Comparison of ENCODE assay signal across 8 cellular contexts in the genomic region with DNA sequence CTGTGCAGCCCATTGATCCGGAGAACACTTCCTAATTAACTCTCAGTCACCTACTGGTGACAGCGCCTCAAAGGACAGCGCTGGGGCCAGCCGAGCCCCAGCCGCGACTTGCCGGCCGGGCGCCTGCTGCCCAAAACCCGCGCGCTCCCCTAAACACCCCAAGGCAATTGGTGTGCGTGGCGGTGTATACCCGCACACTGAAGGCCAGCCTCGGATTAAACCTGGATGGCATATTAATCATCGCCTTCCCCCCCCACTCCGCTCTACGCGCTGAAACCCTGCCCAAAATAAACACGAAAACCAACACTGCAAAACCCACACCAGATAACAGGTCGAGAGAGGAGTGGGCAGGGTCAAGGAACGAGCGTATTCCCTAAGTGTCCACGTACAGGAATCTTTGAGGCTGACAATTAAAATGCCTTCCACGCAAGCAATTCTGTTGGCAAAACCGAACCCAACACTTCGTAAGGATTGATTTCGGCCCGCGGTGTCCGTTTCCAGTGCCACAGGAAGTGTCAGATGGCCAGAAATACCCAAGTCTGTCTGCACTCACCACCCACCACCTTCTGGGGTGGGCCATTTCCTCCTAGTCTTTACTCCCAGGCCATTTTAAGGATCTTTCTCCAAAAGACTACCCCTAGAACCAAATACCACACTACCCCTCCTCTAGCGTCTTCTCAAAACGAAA. TPM values are rescaled to one million over a fixed set of nuclear protein-coding genes. Genes with fewer than 3 reads are reported as not detected.
DNase-seq lines count a peak whose midpoint lies in the region; ATAC-seq and TF ChIP-seq lines count a peak whose summit lies in the region.

No MANE protein-coding gene starts in this region.

- intact Hi-C loops in CD14-positive monocyte (cut with micrococcal nuclease), result loop anchor here (5.0 kb wide), 3 partner anchors 52 to 83 kb away; no protein-coding TSS in a partner anchor

- H3K27me3 Mint-ChIP-seq in CD14-positive monocyte (ENCODE audit: low read depth in 3 of 3) (peaks cover 0 to 64% (median 23%) of the 10 kb centered on the region in 3 donors), chondrocyte (ENCODE audit: low read depth) (no peaks in the 10 kb centered on the region)

- H3K9me3 ChIP-seq in KOPT-K1 (ENCODE audit: insufficient read depth, low read length, poor library complexity, severe bottlenecking), result no peaks in the 10 kb centered on the region
- no peaks in the 10 kb centered on the region for H3K9me3 ChIP-seq in muscle layer of duodenum (ENCODE audit: control insufficient read depth in 1 of 2, low read length in 2 of 2)

- H3K4me1 ChIP-seq in muscle layer of duodenum (ENCODE audit: control insufficient read depth in 1 of 2, insufficient read depth in 2 of 2, low read length in 2 of 2), result peaks cover 9 to 21% of the 10 kb centered on the region in 2 donors

- peak overlapping the region in 6 of 7 donors; percentile 32 to 66 (median 46) for H3K27ac Mint-ChIP-seq in CD14-positive monocyte
- H3K27ac Mint-ChIP-seq in chondrocyte (ENCODE audit: unreplicated experiment), result peak overlapping the region; percentile 42

- H3K27me3 ChIP-seq in muscle layer of duodenum (ENCODE audit: low read depth, low read length), result no peaks in the 10 kb centered on the region

- TF ChIP-seq CTCF in CD14-positive monocyte (IDR thresholded peaks at IDR 0.05), result no peak
- no peak for TF ChIP-seq CTCF in chondrocyte (IDR thresholded peaks at IDR 0.05)

- no peak for DNase-seq in CD14-positive monocyte (ENCODE audit: low spot score)
- DNase-seq in chondrocyte (ENCODE audit: low spot score), result no peak
- DNase-seq in HCEC 1CT, result no peak
- no peak for DNase-seq in NCI-H2107 (lab: John Stamatoyannopoulos, UW)

- H3K9me3 Mint-ChIP-seq in CD14-positive monocyte, result peaks cover 0 to 26% (median 17%) of the 10 kb centered on the region in 7 donors
- H3K9me3 Mint-ChIP-seq in chondrocyte (ENCODE audit: low read depth), result no peaks in the 10 kb centered on the region

- H3K36me3 ChIP-seq in KOPT-K1 (ENCODE audit: insufficient read depth, low read length) (0 out of 2 replicates have a peak, but pooled peaks cover 5% of the 10 kb centered on the region), muscle layer of duodenum (ENCODE audit: control insufficient read depth in 1 of 2, insufficient read depth in 2 of 2, low read length in 2 of 2) (no peaks in the 10 kb centered on the region)

- peaks cover 4 to 8% of the 10 kb centered on the region in 2 donors for H3K36me3 Mint-ChIP-seq in CD14-positive monocyte
- H3K36me3 Mint-ChIP-seq in chondrocyte (ENCODE audit: low read depth), result no peaks in the 10 kb centered on the region

- H3K27ac ChIP-seq in KOPT-K1 (ENCODE audit: low read depth, low read length, poor library complexity, severe bottlenecking) (peak overlapping the region; percentile 78), muscle layer of duodenum (ENCODE audit: low read length) (peak overlapping the region; percentile 69)

- H3K4me3 ChIP-seq in muscle layer of duodenum (ENCODE audit: low read depth in 1 of 2, low read length in 2 of 2), result peak overlapping the region; percentile 62 to 66

- H3K4me1 Mint-ChIP-seq in CD14-positive monocyte, result peaks cover 42% of the 10 kb centered on the region
- H3K4me1 Mint-ChIP-seq in chondrocyte (ENCODE audit: low read depth), result peaks cover 41% of the 10 kb centered on the region

- ATAC-seq in GM18858 (IDR thresholded peaks at IDR 0.05; ENCODE audit: unreplicated experiment) (no peak), HG03565 (IDR thresholded peaks at IDR 0.05; ENCODE audit: unreplicated experiment) (no peak)

- H3K4me3 Mint-ChIP-seq in CD14-positive monocyte (peak overlapping the region; percentile 84 to 94), chondrocyte (ENCODE audit: unreplicated experiment) (peak overlapping the region; percentile 76)

RNA-seq across cellular contexts. Expression of gene BCOR, which starts 2.7 kb away (rescaled TPM):
- polyA plus RNA-seq in CD14-positive monocyte, result 1 to 10 TPM; 1.1 to 2.6 TPM
- total RNA-seq in chondrocyte, result 10.8 to 19.0 TPM (median 11.0 TPM) in 3 replicates
